19 cellular contexts compared by ENCODE assay signal in genomic region chrX:24799078-24799477, GRCh38.
DNase-seq lines count a peak whose midpoint lies in the region; ATAC-seq, FAIRE-seq and TF ChIP-seq lines count a peak whose summit lies in the region.
"Had no signal": no experiment of that assay in that cellular context is flagged by ENCODE, and none has a peak within 500 bp of the region (broad histone marks: within the 10 kb centered on the region; RNA-seq: fewer than 3 reads in every experiment).

No MANE protein-coding gene starts in this region.

- H3K4me1 ChIP-seq in right cardiac atrium (ENCODE audit: control insufficient read depth, insufficient read depth, low read length): no peaks in the 10 kb centered on the region
- peaks cover 16% of the 10 kb centered on the region for H3K4me1 ChIP-seq in left ventricle myocardium inferior
- H3K4me1 ChIP-seq in gastrocnemius medialis: peaks cover 0 to 7% of the 10 kb centered on the region in 2 donors

- H3K9me3 ChIP-seq in right cardiac atrium (ENCODE audit: control insufficient read depth, low read length): no peaks in the 10 kb centered on the region
- H3K9me3 ChIP-seq in left ventricle myocardium inferior (replicated peaks): no peaks in the 10 kb centered on the region
- H3K9me3 ChIP-seq in gastrocnemius medialis: no peaks in the 10 kb centered on the region

- H3K36me3 ChIP-seq in left ventricle myocardium inferior (no peaks in the 10 kb centered on the region), gastrocnemius medialis (no peaks in the 10 kb centered on the region)

- TF ChIP-seq CTCF in left ventricle myocardium inferior (IDR thresholded peaks at IDR 0.05; ENCODE audit: borderline replicate concordance) (no peak), gastrocnemius medialis (IDR thresholded peaks at IDR 0.05 in 4 of 5, conservative IDR thresholded peaks at IDR 0.05 in 1 of 5) (no peak)

- intact Hi-C loops in Right ventricle myocardium superior (cut with DNase I) (no loop called here), right cardiac atrium (cut with DNase I) (no loop called here), left ventricle myocardium inferior (cut with micrococcal nuclease) (no loop called here), gastrocnemius medialis (cut with DNase I; ENCODE audit: low total_unique reads) (no loop called here)

- 68% methylated on average over 4 of the region's 4 CpGs for WGBS in right cardiac atrium

- H3K4me3 ChIP-seq in right cardiac atrium (ENCODE audit: low read length) (no peak overlapping the region), left ventricle myocardium inferior (peak overlapping the region; percentile 17), gastrocnemius medialis (no peak overlapping the region)
- H3K4me3 ChIP-seq: PC-9 had no signal

- H3K27me3 ChIP-seq in right cardiac atrium (ENCODE audit: control insufficient read depth, insufficient read depth) (no peaks in the 10 kb centered on the region), left ventricle myocardium inferior (ENCODE audit: low read depth) (no peaks in the 10 kb centered on the region), gastrocnemius medialis (no peaks in the 10 kb centered on the region)

- TF ChIP-seq POLR2A in gastrocnemius medialis (IDR thresholded peaks at IDR 0.05): no peak

- H3K27ac ChIP-seq in right cardiac atrium (ENCODE audit: low read length) (no peak overlapping the region), left ventricle myocardium inferior (replicated peaks) (peak overlapping the region; percentile 71), gastrocnemius medialis (peak overlapping the region in 2 of 4 donors; percentile 13 to 54)
- H3K27ac ChIP-seq: PC-9 had no signal

- peak; percentile 21 for FAIRE-seq in GM18507 (lab: Jason Lieb, UNC)

- in situ Hi-C loops in gastrocnemius medialis (cut with MboI; ENCODE audit: low sequenced_read_pairs in 4 of 4): no loop called here

- DNase-seq in Right ventricle myocardium superior: no peak
- no peak for DNase-seq in right cardiac atrium
- no peak for DNase-seq in GM18507 (ENCODE audit: extremely low spot score, insufficient read length, low read depth)
- no peak for DNase-seq in left ventricle myocardium inferior
- DNase-seq in gastrocnemius medialis: peak in 1 of 2 donors; percentile 22
- no peak for DNase-seq in RPMI8226
- DNase-seq: 8988T; CD4-positive, CD25-positive, alpha-beta regulatory T cell; DMS53; IMR-90; KG1; MM.1S; NCI-H2029; NCI-H526 treated with DMSO at 0.1 percent for 48 hours; NK-92 treated with Interleukin-12 subunit alpha and Interleukin-12 subunit beta, amount 100 ng/mL, for 24 hours; PC-9; SHP77 treated with DMSO at 0.1 percent for 48 hours had no signal

- peak; percentile 69 for ATAC-seq in Right ventricle myocardium superior (ENCODE audit: poor library complexity)
- ATAC-seq in right cardiac atrium: no peak
- peak; percentile 72 to 73 for ATAC-seq in gastrocnemius medialis
- ATAC-seq in GM21390 (IDR thresholded peaks at IDR 0.05; ENCODE audit: unreplicated experiment): no peak
- ATAC-seq in GM18511 (IDR thresholded peaks at IDR 0.05; ENCODE audit: unreplicated experiment): no peak

Comparison
In these comparisons a context has a peak if more than half of its experiments do, and no peak if none do; other contexts are left out.
1. ATAC-seq: peak in Right ventricle myocardium superior (single experiment) and gastrocnemius medialis (2 of 2); none in right cardiac atrium (0 of 2), GM21390 (single experiment) and GM18511 (single experiment).